ENCODE assay signal across 9 cellular contexts in the genomic region with DNA sequence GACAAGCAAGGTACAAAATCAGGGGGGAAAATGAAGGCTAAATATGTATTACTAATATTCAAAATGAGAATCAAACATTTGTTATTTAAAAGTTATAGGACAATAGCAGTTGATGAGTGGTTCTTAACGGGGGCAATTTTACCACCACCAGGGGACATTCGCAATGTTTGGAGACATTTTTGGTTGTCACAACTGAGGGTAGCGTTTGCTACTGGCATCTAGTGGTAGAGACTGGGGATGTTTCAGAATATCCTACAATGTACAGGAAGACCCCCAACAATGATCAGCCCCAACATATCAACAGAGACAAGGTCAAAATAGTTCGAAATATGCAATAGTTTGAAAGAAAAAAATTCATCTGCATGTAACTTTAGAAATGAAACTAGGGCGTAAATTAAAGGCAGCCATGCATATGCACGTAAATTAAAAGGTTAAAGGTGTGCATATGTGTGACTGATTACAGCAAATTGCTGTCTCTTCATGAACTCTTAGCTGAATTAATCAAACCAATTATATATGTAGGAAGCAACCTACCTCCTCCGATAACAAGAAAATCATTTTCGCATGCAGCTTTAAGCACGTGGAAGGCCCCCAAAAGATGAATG.
DNase-seq lines count a peak whose midpoint lies in the region; ATAC-seq and TF ChIP-seq lines count a peak whose summit lies in the region.
"Had no signal": no experiment of that assay in that cellular context is flagged by ENCODE, and none has a peak within 500 bp of the region (broad histone marks: within the 10 kb centered on the region; RNA-seq: fewer than 3 reads in every experiment).

No MANE protein-coding gene starts in this region.

- no peak for TF ChIP-seq EP300 in tibial nerve (IDR thresholded peaks at IDR 0.05)

- no peaks in the 10 kb centered on the region for H3K9me3 ChIP-seq in tibial nerve

- H3K4me3 ChIP-seq in BJ (ENCODE audit: low read depth, low read length) (no peak overlapping the region), GM12875 (ENCODE audit: low read depth, low read length) (no peak overlapping the region), tibial nerve (no peak overlapping the region)

- H3K27ac ChIP-seq in tibial nerve = no peak overlapping the region

- H3K27me3 ChIP-seq in BJ (ENCODE audit: control insufficient read depth, insufficient read depth, low read length) = no peaks in the 10 kb centered on the region
- no peaks in the 10 kb centered on the region for H3K27me3 ChIP-seq in tibial nerve

- DNase-seq in BJ (ENCODE audit: low read depth) (no peak), SK-MEL-5 (ENCODE audit: low read depth, low spot score) (peak; percentile 61), foreskin melanocyte (peak; percentile 8), tibial nerve (ENCODE audit: low spot score in 2 of 2) (no peak), LoVo (ENCODE audit: low spot score) (no peak)
- DNase-seq in activated T-helper 2 cell treated with anti-CD3 and anti-CD28 coated beads, Interferon-gamma antibody, Interleukin-2, Interleukin-4, amounts not matched to agents 10 μg/mL and 5 μg/mL and 100 μg/mL, durations not matched to agents 14 hours and 24 hours and 36 hours (ENCODE audit: low spot score) = no peak

- CTCF ChIA-PET in BJ (lab: Yijun Ruan, JAX) = interaction anchor here (0.6 to 7.3 kb wide), 11 partner anchors 21 to 1664 kb away, joined by 3 to 48 read pairs (median 4); no protein-coding TSS in a partner anchor

- in situ Hi-C loops in SK-MEL-5 (cut with HindIII; ENCODE audit: low pct_unique_long_range_greater_than_20kb, low sequenced_read_pairs) = no loop called here

- no peaks in the 10 kb centered on the region for H3K27me3 Mint-ChIP-seq in activated T-helper 2 cell treated with anti-CD3 and anti-CD28 coated beads, Interferon-gamma antibody, Interleukin-2, Interleukin-4, amounts not matched to agents 10 μg/mL and 5 μg/mL and 100 μg/mL, durations not matched to agents 14 hours and 24 hours and 36 hours (ENCODE audit: low read depth)

- H3K9me3 Mint-ChIP-seq in activated T-helper 2 cell treated with anti-CD3 and anti-CD28 coated beads, Interferon-gamma antibody, Interleukin-2, Interleukin-4, amounts not matched to agents 10 μg/mL and 5 μg/mL and 100 μg/mL, durations not matched to agents 14 hours and 24 hours and 36 hours = no peaks in the 10 kb centered on the region
- H3K9me3 Mint-ChIP-seq: T-helper 1 cell treated with Interleukin-12 subunit alpha and Interleukin-12 subunit beta and Interleukin-4 antibody, amounts not matched to agents 30 μg/mL and 1 μg/mL, for 36 hours had no signal

- peak; percentile 74 for ATAC-seq in HG02981 (IDR thresholded peaks at IDR 0.05; ENCODE audit: unreplicated experiment)

- intact Hi-C loops in activated T-helper 2 cell treated with anti-CD3 and anti-CD28 coated beads, Interferon-gamma antibody, Interleukin-2, Interleukin-4, amounts not matched to agents 10 μg/mL and 5 μg/mL and 100 μg/mL, durations not matched to agents 14 hours and 24 hours and 36 hours (cut with micrococcal nuclease) = no loop called here

- TF ChIP-seq CTCF in BJ (IDR thresholded peaks at IDR 0.05; ENCODE audit: insufficient read depth, low read depth, low read length) = peak; percentile 67
- peak; percentile 66 for TF ChIP-seq CTCF in GM12875 (IDR thresholded peaks at IDR 0.05; ENCODE audit: borderline replicate concordance, insufficient read depth, low read depth, low read length)
- TF ChIP-seq CTCF in tibial nerve (IDR thresholded peaks at IDR 0.05) = peak in 4 of 5 experiments; percentile 21 to 46 (median 25)

- POLR2A ChIA-PET in BJ (lab: Charles Lee) = interaction anchor here (0.7 kb wide), 1 partner anchor 292 kb away, joined by 5 read pairs; no protein-coding TSS in a partner anchor

- WGBS in tibial nerve, 2 donors = 51 to 53% methylated on average over 9 of the region's 9 CpGs

- no peak for TF ChIP-seq POLR2A in tibial nerve (IDR thresholded peaks at IDR 0.05)

- no peaks in the 10 kb centered on the region for H3K4me1 ChIP-seq in tibial nerve

- no peak overlapping the region for H3K4me3 Mint-ChIP-seq in activated T-helper 2 cell treated with anti-CD3 and anti-CD28 coated beads, Interferon-gamma antibody, Interleukin-2, Interleukin-4, amounts not matched to agents 10 μg/mL and 5 μg/mL and 100 μg/mL, durations not matched to agents 14 hours and 24 hours and 36 hours (ENCODE audit: low read depth)
- H3K4me3 Mint-ChIP-seq: T-helper 1 cell treated with Interleukin-12 subunit alpha and Interleukin-12 subunit beta and Interleukin-4 antibody, amounts not matched to agents 30 μg/mL and 1 μg/mL, for 36 hours had no signal

- H3K36me3 Mint-ChIP-seq in activated T-helper 2 cell treated with anti-CD3 and anti-CD28 coated beads, Interferon-gamma antibody, Interleukin-2, Interleukin-4, amounts not matched to agents 10 μg/mL and 5 μg/mL and 100 μg/mL, durations not matched to agents 14 hours and 24 hours and 36 hours (ENCODE audit: low read depth) = no peaks in the 10 kb centered on the region

- no peak overlapping the region for H3K27ac Mint-ChIP-seq in activated T-helper 2 cell treated with anti-CD3 and anti-CD28 coated beads, Interferon-gamma antibody, Interleukin-2, Interleukin-4, amounts not matched to agents 10 μg/mL and 5 μg/mL and 100 μg/mL, durations not matched to agents 14 hours and 24 hours and 36 hours
- H3K27ac Mint-ChIP-seq: T-helper 1 cell treated with Interleukin-12 subunit alpha and Interleukin-12 subunit beta and Interleukin-4 antibody, amounts not matched to agents 30 μg/mL and 1 μg/mL, for 36 hours had no signal

- H3K4me1 Mint-ChIP-seq in activated T-helper 2 cell treated with anti-CD3 and anti-CD28 coated beads, Interferon-gamma antibody, Interleukin-2, Interleukin-4, amounts not matched to agents 10 μg/mL and 5 μg/mL and 100 μg/mL, durations not matched to agents 14 hours and 24 hours and 36 hours (ENCODE audit: low read depth) = peaks cover 4% of the 10 kb centered on the region

- H3K36me3 ChIP-seq in BJ (ENCODE audit: control insufficient read depth, insufficient read depth, low read length) (no peaks in the 10 kb centered on the region), tibial nerve (no peaks in the 10 kb centered on the region)

Comparison
In these comparisons a context has a peak if more than half of its experiments do, and no peak if none do; other contexts are left out.
1. DNase-seq: peak in SK-MEL-5 (single experiment) and foreskin melanocyte (single experiment); none in BJ (single experiment), tibial nerve (0 of 2), activated T-helper 2 cell treated with anti-CD3 and anti-CD28 coated beads, Interferon-gamma antibody, Interleukin-2, Interleukin-4, amounts not matched to agents 10 μg/mL and 5 μg/mL and 100 μg/mL, durations not matched to agents 14 hours and 24 hours and 36 hours (single experiment) and LoVo (single experiment).
2. Peak in every context shown above with its lines, with median percentiles within 50 percentile points of each other: CTCF ChIP-seq.